Comparison of ENCODE assay signal across 1 cellular context in the genomic region with DNA sequence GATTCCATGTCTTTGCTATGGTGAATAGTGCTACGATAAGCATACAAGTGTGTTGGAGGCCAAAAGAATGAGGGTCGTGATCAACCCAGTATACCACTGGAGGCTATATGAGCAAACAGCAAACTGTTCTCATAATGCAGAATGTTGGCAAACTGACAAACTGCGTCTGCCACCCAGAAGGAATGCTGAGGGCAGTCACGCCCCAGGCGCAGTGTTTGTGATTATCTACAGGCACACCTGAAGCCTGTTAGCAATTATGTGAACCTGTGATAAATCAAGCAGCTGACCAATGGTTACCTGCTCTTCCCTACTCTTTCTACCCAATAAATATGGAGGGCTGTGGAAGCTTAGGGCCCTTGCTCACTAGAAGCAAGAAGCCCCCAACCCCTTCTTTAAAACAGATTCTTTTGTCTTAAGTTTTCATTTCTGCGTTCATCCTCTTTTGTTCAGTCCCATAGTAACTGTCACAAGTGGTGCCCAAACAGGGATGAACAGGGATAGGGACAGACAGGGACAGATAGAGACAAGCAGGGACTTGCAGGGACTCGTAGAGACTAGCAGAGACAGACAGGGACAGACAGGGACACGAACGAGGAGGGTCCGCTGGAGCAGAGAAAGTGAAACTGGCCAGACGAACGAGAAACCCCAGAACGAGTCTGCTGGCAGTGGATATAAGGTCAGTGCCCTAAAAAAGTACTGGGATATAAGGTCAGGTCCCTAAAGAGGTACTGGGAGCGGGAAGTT.
TF ChIP-seq lines count a peak whose summit lies in the region.

No MANE protein-coding gene starts in this region.

TF ChIP-seq in K562, 482 proteins besides CTCF, POLR2A, EP300 and RAD21:
- TF ChIP-seq TCF3 (CRISPR knock-in tag; IDR thresholded peaks at IDR 0.05) (0 out of 2 replicates have a peak, but pooled peaks have one; percentile 11), NCOA2 (IDR thresholded peaks at IDR 0.05; ENCODE audit: partially characterized antibody in 2 of 2) (no peak), MCM3 (IDR thresholded peaks at IDR 0.05) (no peak)
